1 cellular context compared by ENCODE assay signal in genomic region chr2:1656326-1656960, GRCh38.
TF ChIP-seq lines count a peak whose summit lies in the region.

No MANE protein-coding gene starts in this region.

TF ChIP-seq in Ishikawa, 13 proteins besides CTCF, POLR2A, EP300 and RAD21 (continued from another document):
- TF ChIP-seq ZBTB7A (IDR thresholded peaks at IDR 0.05; ENCODE audit: low read depth) = no peak
- TF ChIP-seq CEBPB (IDR thresholded peaks at IDR 0.05) = no peak
- no peak for TF ChIP-seq YY1 (IDR thresholded peaks at IDR 0.05; ENCODE audit: low read depth)
- TF ChIP-seq CREB1 (IDR thresholded peaks at IDR 0.05; ENCODE audit: low read depth) = no peak
- no peak for TF ChIP-seq EGR1 (IDR thresholded peaks at IDR 0.05)
- no peak for TF ChIP-seq TCF12 (IDR thresholded peaks at IDR 0.05; ENCODE audit: low read depth)
